ENCODE assay signal across 14 cellular contexts in genomic region chr18:24373331-24373730, GRCh38. TPM values are rescaled to one million over a fixed set of nuclear protein-coding genes. Genes with fewer than 3 reads are reported as not detected.
DNase-seq lines count a peak whose midpoint lies in the region; ATAC-seq and TF ChIP-seq lines count a peak whose summit lies in the region.
"Had no signal": no experiment of that assay in that cellular context is flagged by ENCODE, and none has a peak within 500 bp of the region (broad histone marks: within the 10 kb centered on the region; RNA-seq: fewer than 3 reads in every experiment).

No MANE protein-coding gene starts in this region.

- no peaks in the 10 kb centered on the region for H3K9me3 ChIP-seq in psoas muscle
- H3K9me3 ChIP-seq: BLaER1 had no signal

- TF ChIP-seq CTCF in WTC11 (IDR thresholded peaks at IDR 0.05) (no peak), choroid plexus epithelial cell (conservative IDR thresholded peaks at IDR 0.05; ENCODE audit: low read depth, low read length) (no peak), psoas muscle (IDR thresholded peaks at IDR 0.05) (no peak)

- H3K9me3 Mint-ChIP-seq in WTC11, result no peaks in the 10 kb centered on the region
- H3K9me3 Mint-ChIP-seq: GM23338 had no signal

- intact Hi-C loops in psoas muscle (cut with DNase I), result no loop called here

- H3K27me3 Mint-ChIP-seq in WTC11 (ENCODE audit: low read depth), result no peaks in the 10 kb centered on the region

- peaks cover 49% of the 10 kb centered on the region for H3K4me1 Mint-ChIP-seq in WTC11

- H3K27ac Mint-ChIP-seq in WTC11, result peak overlapping the region; percentile 38
- H3K27ac Mint-ChIP-seq: GM23338 had no signal

- peak; percentile 63 for DNase-seq in HCEC 1CT
- DNase-seq in WTC11 (ENCODE audit: low spot score), result no peak
- DNase-seq in choroid plexus epithelial cell (ENCODE audit: low read depth), result peak; percentile 61
- DNase-seq in iris pigment epithelial cell (ENCODE audit: low read depth), result peak; percentile 61
- DNase-seq in psoas muscle, result no peak
- DNase-seq in KBM-7, result no peak
- DNase-seq: 8988T, AML-193, DMS 273 treated with DMSO at 0.1 percent for 48 hours, H7 had no signal

- no peaks in the 10 kb centered on the region for H3K36me3 ChIP-seq in psoas muscle (ENCODE audit: insufficient read depth in 1 of 2, low read depth in 1 of 2)

- no peak overlapping the region for H3K4me3 Mint-ChIP-seq in WTC11
- H3K4me3 Mint-ChIP-seq: GM23338 had no signal

- POLR2A ChIA-PET in WTC11 (lab: Charles Lee), result no interaction called here

- peaks cover 47% of the 10 kb centered on the region for H3K36me3 Mint-ChIP-seq in WTC11

- in situ Hi-C loops in KBM-7 (cut with MboI; ENCODE audit: low pct_unique_long_range_greater_than_20kb, low sequenced_read_pairs), result loop anchor here (25.0 kb wide), 1 partner anchor 339 kb away; no protein-coding TSS in a partner anchor

- H3K4me3 ChIP-seq in choroid plexus epithelial cell (ENCODE audit: low read depth, low read length) (no peak overlapping the region), psoas muscle (no peak overlapping the region)
- H3K4me3 ChIP-seq: BLaER1, GM23338 had no signal

- H3K27ac ChIP-seq in psoas muscle, result no peak overlapping the region
- H3K27ac ChIP-seq: BLaER1 had no signal

- 85 to 93% (median 89%) methylated on average over 1 of the region's 1 CpG for WGBS in psoas muscle, 3 donors

- peaks cover 0 to 2% (median 0%) of the 10 kb centered on the region in 3 donors for H3K27me3 ChIP-seq in psoas muscle (ENCODE audit: insufficient read depth in 3 of 3, low read length in 2 of 3)
- H3K27me3 ChIP-seq: BLaER1 had no signal

- ATAC-seq in WTC11 (no peak), psoas muscle (no peak), HG03135 (IDR thresholded peaks at IDR 0.05; ENCODE audit: unreplicated experiment) (no peak)
- ATAC-seq: GM23338, HepG2 had no signal

- H3K4me1 ChIP-seq in psoas muscle, result no peaks in the 10 kb centered on the region

- CTCF ChIA-PET in WTC11 (lab: Charles Lee), result no interaction called here

TF ChIP-seq in WTC11, 78 proteins besides CTCF, POLR2A, EP300 and RAD21:
- TF ChIP-seq SMAD3 (CRISPR knock-in tag; IDR thresholded peaks at IDR 0.05; ENCODE audit: borderline replicate concordance), result no peak

RNA-seq across cellular contexts. Expression of gene OSBPL1A, which starts 24.3 kb away (rescaled TPM):
- 53.1 to 55.1 TPM (median 54.4 TPM) in 3 replicates for total RNA-seq in WTC11 (2021)
- 10 to 100 TPM; 63.5 to 87.8 (median 70.7) TPM for total RNA-seq in psoas muscle
- 10 to 100 TPM; 13.7 to 65.8 (median 40.5) TPM for polyA plus RNA-seq in psoas muscle
- polyA plus RNA-seq: HepG2 had no signal

RNA-seq across cellular contexts. Expression of gene IMPACT, which starts 53.1 kb away (rescaled TPM):
- total RNA-seq in WTC11 (2021) (48.0 to 48.8 TPM (median 48.3 TPM) in 3 replicates), psoas muscle (10 to 100 TPM; 14.1 to 21.5 (median 20.6) TPM)
- 1 to 10 TPM; 4.1 to 5.6 (median 4.8) TPM for polyA plus RNA-seq in psoas muscle

Comparison
In these comparisons a context has a peak if more than half of its experiments do, and no peak if none do; other contexts are left out.
1. DNase-seq: peak in HCEC 1CT (single experiment), choroid plexus epithelial cell (single experiment) and iris pigment epithelial cell (single experiment); none in WTC11 (single experiment), psoas muscle (0 of 2) and KBM-7 (single experiment).